8 cellular contexts compared by ENCODE assay signal in genomic region chr14:23093993-23094665, GRCh38. TPM values are rescaled to one million over a fixed set of nuclear protein-coding genes. Genes with fewer than 3 reads are reported as not detected.
DNase-seq lines count a peak whose midpoint lies in the region; ATAC-seq, FAIRE-seq and TF ChIP-seq lines count a peak whose summit lies in the region.

No MANE protein-coding gene starts in this region.

- intact Hi-C loops in PC-3 (cut with micrococcal nuclease): loop anchor here (2.0 kb wide), 1 partner anchor 25 kb away; no protein-coding TSS in a partner anchor

- H3K4me3 ChIP-seq in PC-3 (ENCODE audit: low read length) (peak overlapping the region; percentile 95), foreskin fibroblast (ENCODE audit: low read depth in 1 of 2, low read length in 2 of 2) (peak overlapping the region; percentile 75 to 96), small intestine (ENCODE audit: low read depth in 1 of 2, low read length in 2 of 2) (peak overlapping the region; percentile 37 to 71)

- peak overlapping the region; percentile 91 for H2AFZ ChIP-seq in PC-3 (ENCODE audit: low read length)

- TF ChIP-seq CTCF in PC-3 (conservative IDR thresholded peaks at IDR 0.05; ENCODE audit: low read depth, low read length) (peak; percentile 42), foreskin fibroblast (IDR thresholded peaks at IDR 0.05; ENCODE audit: low read depth, low read length) (peak; percentile 24)

- CTCF ChIA-PET in PC-3 (lab: Charles Lee): interaction anchor here (0.6 to 2.5 kb wide), 5 partner anchors 20 to 108 kb away, joined by 3 to 45 read pairs (median 11); no protein-coding TSS in a partner anchor

- WGBS in small intestine, 3 donors: 0 to 1% (median 0%) methylated on average over 14 of the region's 14 CpGs

- POLR2A ChIA-PET in PC-3 (lab: Charles Lee; ENCODE audit: unreplicated experiment): interaction anchor here (0.6 to 1.8 kb wide), 4 partner anchors 15 to 113 kb away, joined by 5 to 12 read pairs (median 6); no protein-coding TSS in a partner anchor

- peak overlapping the region; percentile 96 for H3K4me2 ChIP-seq in PC-3 (ENCODE audit: low read length)

- H3K79me2 ChIP-seq in PC-3 (ENCODE audit: low read length): peaks cover 75% of the 10 kb centered on the region

- FAIRE-seq in small intestine (lab: Jason Lieb, UNC): no peak

- H3K27ac ChIP-seq in PC-3 (ENCODE audit: low read length): peak overlapping the region; percentile 84
- peak overlapping the region; percentile 92 to 96 for H3K27ac ChIP-seq in small intestine (ENCODE audit: low read depth in 1 of 2, low read length in 1 of 2)

- H3K27me3 ChIP-seq in PC-3 (ENCODE audit: low read length) (no peaks in the 10 kb centered on the region), small intestine (ENCODE audit: control insufficient read depth in 2 of 2, insufficient read depth in 2 of 2, low read length in 2 of 2) (no peaks in the 10 kb centered on the region)

- peaks cover 45% of the 10 kb centered on the region for H3K36me3 ChIP-seq in PC-3 (ENCODE audit: low read depth, low read length)
- H3K36me3 ChIP-seq in small intestine (ENCODE audit: control insufficient read depth in 2 of 2, insufficient read depth in 2 of 2, low read length in 2 of 2): peaks cover 15 to 17% of the 10 kb centered on the region in 2 donors

- H3F3A ChIP-seq in PC-3 (ENCODE audit: low read length, unreplicated experiment): no peaks in the 10 kb centered on the region

- H3K9me2 ChIP-seq in PC-3 (replicated peaks; ENCODE audit: low read length): no peaks in the 10 kb centered on the region

- H3K9ac ChIP-seq in PC-3 (ENCODE audit: low read length): peak overlapping the region; percentile 96

- H3K9me3 ChIP-seq in PC-3 (ENCODE audit: low read length) (no peaks in the 10 kb centered on the region), small intestine (ENCODE audit: control insufficient read depth, low read depth) (no peaks in the 10 kb centered on the region)

- ATAC-seq in GM18508 (IDR thresholded peaks at IDR 0.05; ENCODE audit: insufficient read depth, unreplicated experiment) (peak; percentile 8), PC-3 (no peak), HG03159 (IDR thresholded peaks at IDR 0.05; ENCODE audit: unreplicated experiment) (no peak)

- BruUV-seq in PC-3 (replicated peaks; lab: Mats Ljungman, UMichigan): no TSS peak

- DNase-seq in PC-3 (no peak), foreskin fibroblast (no peak), small intestine (no peak), kidney tubule cell (ENCODE audit: low spot score) (no peak), kidney glomerular epithelial cell (lab: John Stamatoyannopoulos, UW) (no peak)
- no peak for DNase-seq in stimulated activated CD4-positive, alpha-beta T cell treated with anti-CD3 and anti-CD28 coated beads, Interleukin-15, amount 100 ng/mL, for 24 hours

- peaks cover 21% of the 10 kb centered on the region for H3K4me1 ChIP-seq in PC-3 (ENCODE audit: insufficient read depth, low read length)
- H3K4me1 ChIP-seq in small intestine (ENCODE audit: control insufficient read depth in 2 of 2, insufficient read depth in 1 of 2, low read depth in 1 of 2, low read length in 1 of 2): peaks cover 0 to 18% of the 10 kb centered on the region in 2 donors

- peaks cover 29% of the 10 kb centered on the region for H4K20me1 ChIP-seq in PC-3 (ENCODE audit: low read length)

RNA-seq across cellular contexts. Expression of gene ACIN1, which starts 0.8 kb away (rescaled TPM):
- total RNA-seq in PC-3 (2014; rRNA removed): 112 and 116 TPM in 2 replicates
- 10 to 100 TPM; 53.8 to 93.9 (median 75.4) TPM for polyA plus RNA-seq in small intestine

RNA-seq across cellular contexts. Expression of gene C14orf119, which starts 1.2 kb away (rescaled TPM):
- 26.7 and 49.6 TPM in 2 replicates for total RNA-seq in PC-3 (2014; rRNA removed)
- polyA plus RNA-seq in small intestine: 10 to 100 TPM; 43.8 to 67.0 (median 65.1) TPM

RNA-seq across cellular contexts. Expression of gene CIROP, which starts 10.7 kb away (rescaled TPM):
- not detected in 2 replicates for total RNA-seq in PC-3 (2014; rRNA removed)
- under 1 TPM in 1 of 3 donors, not detected in 2; 0.04 TPM for polyA plus RNA-seq in small intestine

RNA-seq across cellular contexts. Expression of gene CEBPE, which starts 24.9 kb away (rescaled TPM):
- total RNA-seq in PC-3 (2014; rRNA removed): not detected in 2 replicates
- under 1 TPM in 1 of 3 donors, not detected in 2; 0.81 TPM for polyA plus RNA-seq in small intestine

RNA-seq across cellular contexts. Expression of gene CDH24, which starts 36.8 kb away (rescaled TPM):
- total RNA-seq in PC-3 (2014; rRNA removed): 14.8 and 16.4 TPM in 2 replicates
- polyA plus RNA-seq in small intestine: 1 to 10 TPM in 1 of 3 donors, under 1 TPM in 2; 0.22 to 4.2 (median 0.81) TPM
